Comparison of ENCODE assay signal across 20 cellular contexts in the genomic region with DNA sequence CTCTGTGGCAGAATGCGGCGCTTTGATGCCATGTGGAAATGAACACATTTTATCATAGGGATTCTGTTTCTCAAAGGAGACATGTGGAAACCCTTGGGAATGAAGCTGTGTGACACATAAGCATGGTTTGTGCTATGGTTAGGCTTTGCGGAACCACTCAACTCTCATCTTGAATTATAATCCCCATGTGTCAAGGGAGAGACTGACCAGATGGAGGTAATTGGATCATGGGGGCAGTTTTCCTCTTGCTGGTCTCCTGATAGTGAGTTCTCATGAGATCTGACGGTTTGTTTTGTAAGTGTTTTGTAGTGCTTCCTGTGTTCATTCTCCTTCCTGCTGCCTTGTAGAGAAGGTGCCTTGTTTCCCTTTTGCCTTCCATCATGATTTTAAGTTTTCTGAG.
DNase-seq lines count a peak whose midpoint lies in the region; TF ChIP-seq lines count a peak whose summit lies in the region.
"Had no signal": no experiment of that assay in that cellular context is flagged by ENCODE, and none has a peak within 500 bp of the region (broad histone marks: within the 10 kb centered on the region; RNA-seq: fewer than 3 reads in every experiment).

No MANE protein-coding gene starts in this region.

- H3K27ac ChIP-seq in cardiac muscle cell (peak overlapping the region; percentile 51), right atrium auricular region (no peak overlapping the region), mesodermal cell (ENCODE audit: low read depth, low read length, severe bottlenecking) (peak overlapping the region; percentile 55)
- H3K27ac ChIP-seq: SK-N-MC had no signal

- no peaks in the 10 kb centered on the region for H3K36me3 Mint-ChIP-seq in activated CD4-positive, alpha-beta memory T cell treated with anti-CD3 and anti-CD28 coated beads for 36 hours
- H3K36me3 Mint-ChIP-seq in activated T-helper 1 cell treated with anti-CD3 and anti-CD28 coated beads, Interleukin-12 subunit alpha, Interleukin-12 subunit beta, Interleukin-2, Interleukin-4 antibody, amounts not matched to agents 30 ng/mL and 10 ng/mL and 1 ng/mL, durations not matched to agents 14 hours and 24 hours and 36 hours (ENCODE audit: low read depth): no peaks in the 10 kb centered on the region
- H3K36me3 Mint-ChIP-seq: CD14-positive monocyte had no signal

- DNase-seq in cardiac muscle cell (ENCODE audit: low read depth in 1 of 2, low spot score in 1 of 2) (peak in 1 of 2 donors; percentile 14), right atrium auricular region (ENCODE audit: low spot score) (no peak), amniotic epithelial cell (ENCODE audit: low read depth) (peak; percentile 77), NCI-H1048 (lab: John Stamatoyannopoulos, UW) (no peak)
- DNase-seq in activated CD4-positive, alpha-beta memory T cell treated with anti-CD3 and anti-CD28 coated beads for 36 hours: no peak
- no peak for DNase-seq in activated T-helper 1 cell treated with anti-CD3 and anti-CD28 coated beads, Interleukin-12 subunit alpha, Interleukin-12 subunit beta, Interleukin-2, Interleukin-4 antibody, amounts not matched to agents 30 ng/mL and 10 ng/mL and 1 ng/mL, durations not matched to agents 14 hours and 24 hours and 36 hours (ENCODE audit: low spot score)
- DNase-seq: DMS79 treated with DMSO at 0.1 percent for 48 hours, GOT3, KG1, NCI-H1105, NCI-H146, NCI-H2029, NCI-H2227 treated with DMSO at 0.1 percent for 48 hours, NCI-H510A, PC-3, RPMI8226, SHP77 had no signal

- CTCF ChIA-PET in activated CD4-positive, alpha-beta memory T cell treated with anti-CD3 and anti-CD28 coated beads for 36 hours (lab: Charles Lee): no interaction called here

- intact Hi-C loops in activated CD4-positive, alpha-beta memory T cell treated with anti-CD3 and anti-CD28 coated beads for 36 hours (cut with micrococcal nuclease): no loop called here
- intact Hi-C loops in activated T-helper 1 cell treated with anti-CD3 and anti-CD28 coated beads, Interleukin-12 subunit alpha, Interleukin-12 subunit beta, Interleukin-2, Interleukin-4 antibody, amounts not matched to agents 30 ng/mL and 10 ng/mL and 1 ng/mL, durations not matched to agents 14 hours and 24 hours and 36 hours (cut with micrococcal nuclease): no loop called here

- H3K27me3 Mint-ChIP-seq in activated CD4-positive, alpha-beta memory T cell treated with anti-CD3 and anti-CD28 coated beads for 36 hours: no peaks in the 10 kb centered on the region
- H3K27me3 Mint-ChIP-seq in activated T-helper 1 cell treated with anti-CD3 and anti-CD28 coated beads, Interleukin-12 subunit alpha, Interleukin-12 subunit beta, Interleukin-2, Interleukin-4 antibody, amounts not matched to agents 30 ng/mL and 10 ng/mL and 1 ng/mL, durations not matched to agents 14 hours and 24 hours and 36 hours (ENCODE audit: insufficient read depth): no peaks in the 10 kb centered on the region

- POLR2A ChIA-PET in activated CD4-positive, alpha-beta memory T cell treated with anti-CD3 and anti-CD28 coated beads for 36 hours (lab: Charles Lee): no interaction called here

- no peaks in the 10 kb centered on the region for H3K4me1 Mint-ChIP-seq in activated CD4-positive, alpha-beta memory T cell treated with anti-CD3 and anti-CD28 coated beads for 36 hours (ENCODE audit: low read depth)
- no peaks in the 10 kb centered on the region for H3K4me1 Mint-ChIP-seq in activated T-helper 1 cell treated with anti-CD3 and anti-CD28 coated beads, Interleukin-12 subunit alpha, Interleukin-12 subunit beta, Interleukin-2, Interleukin-4 antibody, amounts not matched to agents 30 ng/mL and 10 ng/mL and 1 ng/mL, durations not matched to agents 14 hours and 24 hours and 36 hours (ENCODE audit: low read depth)
- H3K4me1 Mint-ChIP-seq: CD14-positive monocyte had no signal

- H3K4me3 Mint-ChIP-seq in activated CD4-positive, alpha-beta memory T cell treated with anti-CD3 and anti-CD28 coated beads for 36 hours: no peak overlapping the region
- no peak overlapping the region for H3K4me3 Mint-ChIP-seq in activated T-helper 1 cell treated with anti-CD3 and anti-CD28 coated beads, Interleukin-12 subunit alpha, Interleukin-12 subunit beta, Interleukin-2, Interleukin-4 antibody, amounts not matched to agents 30 ng/mL and 10 ng/mL and 1 ng/mL, durations not matched to agents 14 hours and 24 hours and 36 hours
- H3K4me3 Mint-ChIP-seq: CD14-positive monocyte had no signal

- H3K27me3 ChIP-seq in cardiac muscle cell (no peaks in the 10 kb centered on the region), right atrium auricular region (no peaks in the 10 kb centered on the region)

- H3K27ac Mint-ChIP-seq in activated CD4-positive, alpha-beta memory T cell treated with anti-CD3 and anti-CD28 coated beads for 36 hours: no peak overlapping the region
- H3K27ac Mint-ChIP-seq in activated T-helper 1 cell treated with anti-CD3 and anti-CD28 coated beads, Interleukin-12 subunit alpha, Interleukin-12 subunit beta, Interleukin-2, Interleukin-4 antibody, amounts not matched to agents 30 ng/mL and 10 ng/mL and 1 ng/mL, durations not matched to agents 14 hours and 24 hours and 36 hours: no peak overlapping the region
- H3K27ac Mint-ChIP-seq: CD14-positive monocyte had no signal

- H3K9me3 ChIP-seq in cardiac muscle cell (ENCODE audit: low read depth) (no peaks in the 10 kb centered on the region), right atrium auricular region (no peaks in the 10 kb centered on the region), mesodermal cell (ENCODE audit: control insufficient read depth, low read length) (no peaks in the 10 kb centered on the region)

- no peaks in the 10 kb centered on the region for H3K9me3 Mint-ChIP-seq in activated CD4-positive, alpha-beta memory T cell treated with anti-CD3 and anti-CD28 coated beads for 36 hours
- no peaks in the 10 kb centered on the region for H3K9me3 Mint-ChIP-seq in activated T-helper 1 cell treated with anti-CD3 and anti-CD28 coated beads, Interleukin-12 subunit alpha, Interleukin-12 subunit beta, Interleukin-2, Interleukin-4 antibody, amounts not matched to agents 30 ng/mL and 10 ng/mL and 1 ng/mL, durations not matched to agents 14 hours and 24 hours and 36 hours

- H3K36me3 ChIP-seq in cardiac muscle cell: no peaks in the 10 kb centered on the region
- no peaks in the 10 kb centered on the region for H3K36me3 ChIP-seq in right atrium auricular region
- H3K36me3 ChIP-seq in mesodermal cell (ENCODE audit: control insufficient read depth, insufficient read depth, low read length): no peaks in the 10 kb centered on the region

- H3K4me3 ChIP-seq in cardiac muscle cell: no peak overlapping the region
- no peak overlapping the region for H3K4me3 ChIP-seq in right atrium auricular region
- no peak overlapping the region for H3K4me3 ChIP-seq in mesodermal cell (ENCODE audit: extremely low read depth, insufficient read depth, low read length, poor library complexity, severe bottlenecking)
- H3K4me3 ChIP-seq: SK-N-MC had no signal

- WGBS in mesodermal cell (ENCODE audit: insufficient coverage in 2 of 2), 2 experiments: 100% methylated on average over 2 of the region's 4 CpGs

- H3K4me1 ChIP-seq in cardiac muscle cell (ENCODE audit: low read depth): no peaks in the 10 kb centered on the region
- no peaks in the 10 kb centered on the region for H3K4me1 ChIP-seq in right atrium auricular region
- no peaks in the 10 kb centered on the region for H3K4me1 ChIP-seq in mesodermal cell (ENCODE audit: control insufficient read depth, insufficient read depth, low read length, poor library complexity, severe bottlenecking)

- TF ChIP-seq CTCF in cardiac muscle cell (IDR thresholded peaks at IDR 0.05; ENCODE audit: low read depth, low read length): no peak
- no peak for TF ChIP-seq CTCF in right atrium auricular region (IDR thresholded peaks at IDR 0.05)

Comparison
In these comparisons a context has a peak if more than half of its experiments do, and no peak if none do; other contexts are left out.
1. H3K27ac ChIP-seq: peak in cardiac muscle cell (single experiment) and mesodermal cell (single experiment); none in right atrium auricular region (0 of 2).